In the genomic region with DNA sequence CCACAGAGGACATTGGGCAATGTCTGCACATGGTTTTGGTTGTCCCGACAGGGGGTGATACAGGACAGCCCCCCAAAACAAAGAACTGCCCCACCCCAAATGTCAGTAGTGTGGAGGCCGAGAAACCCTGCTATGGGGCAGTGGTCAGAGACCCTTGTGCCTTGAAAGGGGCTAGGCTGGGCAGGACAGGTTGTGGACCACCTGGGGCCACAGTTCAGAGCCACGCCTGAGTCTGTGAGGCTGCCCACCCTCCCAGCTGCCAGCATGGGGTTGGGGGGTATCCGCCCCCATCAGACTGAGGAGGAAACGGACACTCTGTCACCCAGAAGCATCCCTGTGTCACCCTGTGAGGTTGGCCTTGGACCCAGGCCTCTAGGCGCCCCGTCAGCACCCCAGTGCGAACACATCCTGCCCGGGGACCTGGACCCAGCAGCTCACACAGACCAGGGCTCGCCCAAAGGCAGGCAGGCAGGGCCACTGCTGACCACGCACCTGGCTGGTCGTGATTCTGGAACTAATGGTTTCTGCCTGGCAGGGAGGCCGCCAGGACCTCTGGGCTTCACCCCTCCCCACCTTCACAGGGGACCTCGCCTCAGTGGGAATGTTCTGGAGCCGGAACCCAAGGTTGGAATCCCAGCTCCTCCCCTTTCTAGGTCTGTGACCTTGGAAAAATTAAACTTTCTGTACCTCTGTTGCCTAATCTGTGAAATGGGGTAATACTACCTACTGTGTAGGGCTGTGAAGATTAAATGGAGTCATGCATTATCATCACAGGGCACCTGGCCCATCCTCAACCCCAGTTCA, we compare ENCODE assay signal across 8 cellular contexts. TPM values are rescaled to one million over a fixed set of nuclear protein-coding genes. Genes with fewer than 3 reads are reported as not detected.
A peak's percentile ranks its signal among the peaks of the same experiment; 100 is the strongest.
DNase-seq lines count a peak whose midpoint lies in the region; ATAC-seq and TF ChIP-seq lines count a peak whose summit lies in the region.

No MANE protein-coding gene starts in this region.

- H3K4me3 Mint-ChIP-seq in CD4-positive, alpha-beta T cell = peak overlapping the region; percentile 93

- TF ChIP-seq CTCF in CD4-positive, alpha-beta T cell (IDR thresholded peaks at IDR 0.05) = no peak
- TF ChIP-seq CTCF in coronary artery (IDR thresholded peaks at IDR 0.05) (no peak), neural cell (IDR thresholded peaks at IDR 0.05; ENCODE audit: poor library complexity, severe bottlenecking) (no peak)

- no peaks in the 10 kb centered on the region for H3F3A ChIP-seq in neural cell (ENCODE audit: insufficient read depth, low read length, poor library complexity, severe bottlenecking)

- CTCF ChIA-PET in CD4-positive, alpha-beta T cell (lab: Charles Lee) = no interaction called here

- H4K20me1 ChIP-seq in neural cell (ENCODE audit: insufficient read depth) = no peaks in the 10 kb centered on the region

- H3K36me3 ChIP-seq in KOPT-K1 (ENCODE audit: insufficient read depth, low read length) (no peaks in the 10 kb centered on the region), neural cell (ENCODE audit: insufficient read depth, low read length) (no peaks in the 10 kb centered on the region)

- no peaks in the 10 kb centered on the region for H3K27me3 ChIP-seq in CD4-positive, alpha-beta T cell (ENCODE audit: control insufficient read depth, insufficient read depth, low read length)
- H3K27me3 ChIP-seq in neural cell (ENCODE audit: insufficient read depth, low read depth, low read length) = no peaks in the 10 kb centered on the region

- peak overlapping the region; percentile 85 for H3K27ac Mint-ChIP-seq in CD4-positive, alpha-beta T cell

- H3K27ac ChIP-seq in CD4-positive, alpha-beta T cell (ENCODE audit: low read depth, low read length) = peak overlapping the region; percentile 72
- H3K27ac ChIP-seq in KOPT-K1 (ENCODE audit: low read depth, low read length, poor library complexity, severe bottlenecking) = peak overlapping the region; percentile 84
- peak overlapping the region in 1 of 2 donors; percentile 94 for H3K27ac ChIP-seq in coronary artery
- no peak overlapping the region for H3K27ac ChIP-seq in neural cell (ENCODE audit: low read length)

- peaks cover 30% of the 10 kb centered on the region for H3K4me1 Mint-ChIP-seq in CD4-positive, alpha-beta T cell (ENCODE audit: low read depth)

- peaks cover 4% of the 10 kb centered on the region for H3K79me2 ChIP-seq in neural cell (replicated peaks; ENCODE audit: insufficient read depth, low read length)

- H3K9me2 ChIP-seq in neural cell (ENCODE audit: insufficient read depth, low read length) = no peaks in the 10 kb centered on the region

- intact Hi-C loops in CD4-positive, alpha-beta T cell (cut with DNase I, micrococcal nuclease) = loop anchor here (1.0 to 10.0 kb wide), 12 partner anchors 90 to 1592 kb away; partner anchors contain the start of genes ABTB1 (in 1 of the 2), KLF15 (in 1 of the 2), MCM2 (in 1 of the 2) and OSBPL11 (in 1 of the 2)

- no peaks in the 10 kb centered on the region for H3K27me3 Mint-ChIP-seq in CD4-positive, alpha-beta T cell

- no peaks in the 10 kb centered on the region for H3K9me3 ChIP-seq in CD4-positive, alpha-beta T cell (ENCODE audit: control insufficient read depth, low read length)
- H3K9me3 ChIP-seq in KOPT-K1 (ENCODE audit: insufficient read depth, low read length, poor library complexity, severe bottlenecking) = peaks cover 9% of the 10 kb centered on the region
- no peaks in the 10 kb centered on the region for H3K9me3 ChIP-seq in neural cell (ENCODE audit: low read length)

- no peaks in the 10 kb centered on the region for H3K9me3 Mint-ChIP-seq in CD4-positive, alpha-beta T cell

- TF ChIP-seq RAD21 in neural cell (conservative IDR thresholded peaks at IDR 0.05) = no peak

- POLR2A ChIA-PET in CD4-positive, alpha-beta T cell (lab: Charles Lee) = no interaction called here

- H3K4me2 ChIP-seq in neural cell (ENCODE audit: low read length) = no peak overlapping the region

- no peak for ATAC-seq in CD4-positive, alpha-beta T cell (ENCODE audit: poor library complexity)
- ATAC-seq in HG02973 (IDR thresholded peaks at IDR 0.05; ENCODE audit: unreplicated experiment) = no peak
- ATAC-seq in HG03045 (IDR thresholded peaks at IDR 0.05; ENCODE audit: unreplicated experiment) = no peak

- no peak overlapping the region for H3K9ac ChIP-seq in neural cell (ENCODE audit: low read length)

- no peak for DNase-seq in CD4-positive, alpha-beta T cell
- DNase-seq in coronary artery (ENCODE audit: low spot score) = no peak
- no peak for DNase-seq in stimulated activated CD4-positive, alpha-beta T cell treated with anti-CD3 and anti-CD28 coated beads, Interleukin-2, amount 100 ng/mL, for 24 hours
- no peak for DNase-seq in NCI-H1092 (lab: John Stamatoyannopoulos, UW)

- H3K36me3 Mint-ChIP-seq in CD4-positive, alpha-beta T cell (ENCODE audit: low read depth) = peaks cover 5% of the 10 kb centered on the region

- H3K4me3 ChIP-seq in coronary artery = peak overlapping the region; percentile 94
- H3K4me3 ChIP-seq in neural cell (ENCODE audit: low read length) = peak overlapping the region; percentile 78

- TF ChIP-seq EP300 in neural cell (conservative IDR thresholded peaks at IDR 0.05; ENCODE audit: poor library complexity, severe bottlenecking) = no peak

- no peak overlapping the region for H2AFZ ChIP-seq in neural cell (ENCODE audit: low read depth, low read length)

TF ChIP-seq in neural cell, 6 proteins besides CTCF, POLR2A, EP300 and RAD21:
- no peak for TF ChIP-seq REST (IDR thresholded peaks at IDR 0.05; ENCODE audit: borderline replicate concordance)
- no peak for TF ChIP-seq TAF1 (IDR thresholded peaks at IDR 0.05; ENCODE audit: low read depth)
- TF ChIP-seq POLR2AphosphoS5 (IDR thresholded peaks at IDR 0.05) = no peak
- no peak for TF ChIP-seq SMC3 (conservative IDR thresholded peaks at IDR 0.05; ENCODE audit: poor library complexity)
- no peak for TF ChIP-seq EZH2 (IDR thresholded peaks at IDR 0.05; ENCODE audit: borderline replicate concordance, insufficient read depth, low read length, poor library complexity, severe bottlenecking)
- TF ChIP-seq MXI1 (conservative IDR thresholded peaks at IDR 0.05; ENCODE audit: poor library complexity, severe bottlenecking) = no peak

RNA-seq across cellular contexts. Expression of gene SLC41A3, which starts 1.4 kb away (rescaled TPM):
- 10 to 100 TPM; 26.5 to 29.1 TPM for total RNA-seq in CD4-positive, alpha-beta T cell
- polyA plus RNA-seq in neural cell = 80.0 and 90.4 TPM in 2 replicates
- polyA minus RNA-seq in neural cell = 68.1 and 70.8 TPM in 2 replicates
